Comparison of ENCODE assay signal across 19 cellular contexts in the genomic region with DNA sequence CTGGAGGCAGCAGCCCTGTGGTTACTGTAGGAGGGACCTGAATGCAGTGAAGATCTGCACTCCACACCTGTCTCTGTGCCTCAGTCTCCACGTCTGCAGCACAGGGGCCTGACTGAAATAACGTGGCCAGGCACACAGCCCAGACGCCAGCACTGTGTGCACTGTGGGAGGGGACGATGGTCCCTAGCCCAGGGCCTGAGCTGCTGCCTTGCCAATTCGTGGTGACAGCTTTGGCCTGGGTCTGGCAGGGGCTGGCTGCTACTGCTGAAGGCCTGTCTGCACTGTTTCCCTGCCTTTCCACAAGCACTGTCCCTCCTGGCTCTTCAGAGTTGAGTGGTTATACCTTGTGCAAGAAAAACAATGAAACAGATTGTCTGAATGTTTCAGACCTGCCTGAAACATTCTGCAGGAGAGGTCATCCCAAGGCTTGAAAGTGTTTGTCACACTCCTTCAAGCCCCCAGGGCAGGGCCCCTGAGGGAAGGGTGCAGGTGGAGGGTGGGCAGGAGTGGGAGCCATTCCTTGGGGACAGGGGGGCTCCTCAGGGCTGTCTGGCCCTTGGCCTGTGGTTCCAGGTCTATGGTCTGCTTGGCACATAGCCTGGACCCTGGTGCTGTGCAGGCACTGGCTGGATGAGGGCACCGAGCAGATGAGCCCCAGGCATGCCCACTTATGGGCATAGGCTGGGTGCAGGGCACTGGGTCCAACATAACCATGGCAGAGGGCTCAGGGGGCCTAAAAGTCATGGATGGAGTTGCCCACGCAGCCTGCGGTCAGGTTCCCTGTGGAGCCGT. TPM values are rescaled to one million over a fixed set of nuclear protein-coding genes. Genes with fewer than 3 reads are reported as not detected.
DNase-seq lines count a peak whose midpoint lies in the region; ATAC-seq, FAIRE-seq and TF ChIP-seq lines count a peak whose summit lies in the region.
"Had no signal": no experiment of that assay in that cellular context is flagged by ENCODE, and none has a peak within 500 bp of the region (broad histone marks: within the 10 kb centered on the region; RNA-seq: fewer than 3 reads in every experiment).

No MANE protein-coding gene starts in this region.

- no peaks in the 10 kb centered on the region for H3K9me3 Mint-ChIP-seq in activated CD4-positive, alpha-beta memory T cell treated with anti-CD3 and anti-CD28 coated beads for 36 hours
- H3K9me3 Mint-ChIP-seq in activated CD4-positive, alpha-beta memory T cell treated with anti-CD3 and anti-CD28 coated beads, Interleukin-2, amount 10 ng/mL, durations not matched to agents 7 days and 5 days: no peaks in the 10 kb centered on the region
- H3K9me3 Mint-ChIP-seq in osteocyte (ENCODE audit: unreplicated experiment) (no peaks in the 10 kb centered on the region), CD14-positive monocyte (peaks cover 0 to 2% (median 0%) of the 10 kb centered on the region in 7 donors)
- H3K9me3 Mint-ChIP-seq: activated T-cell treated with anti-CD3 and anti-CD28 coated beads, Interleukin-2, amount 50 U/mL, for 72 hours; natural killer cell treated with Interleukin-12 subunit alpha and Interleukin-12 subunit beta and Interleukin-15 and Interleukin-18, amount 100 ng/mL, for 72 hours had no signal

- no peak for TF ChIP-seq POLR2A in K562 (conservative IDR thresholded peaks at IDR 0.05)

- peaks cover 41% of the 10 kb centered on the region for H3K4me1 Mint-ChIP-seq in activated CD4-positive, alpha-beta memory T cell treated with anti-CD3 and anti-CD28 coated beads for 36 hours (ENCODE audit: low read depth)
- H3K4me1 Mint-ChIP-seq in activated CD4-positive, alpha-beta memory T cell treated with anti-CD3 and anti-CD28 coated beads, Interleukin-2, amount 10 ng/mL, durations not matched to agents 7 days and 5 days: peaks cover 32% of the 10 kb centered on the region
- peaks cover 12% of the 10 kb centered on the region for H3K4me1 Mint-ChIP-seq in osteocyte (ENCODE audit: unreplicated experiment)
- H3K4me1 Mint-ChIP-seq in CD14-positive monocyte: peaks cover 30% of the 10 kb centered on the region

- no peak for TF ChIP-seq RAD21 in K562 (CRISPR knock-in tag; conservative IDR thresholded peaks at IDR 0.05 in 1 of 2, IDR thresholded peaks at IDR 0.05 in 1 of 2)

- no peaks in the 10 kb centered on the region for H3K9me1 ChIP-seq in K562 (ENCODE audit: control insufficient read depth, insufficient read depth, low read length)

- no peaks in the 10 kb centered on the region for H3K36me3 Mint-ChIP-seq in activated CD4-positive, alpha-beta memory T cell treated with anti-CD3 and anti-CD28 coated beads for 36 hours
- peaks cover 10% of the 10 kb centered on the region for H3K36me3 Mint-ChIP-seq in activated CD4-positive, alpha-beta memory T cell treated with anti-CD3 and anti-CD28 coated beads, Interleukin-2, amount 10 ng/mL, durations not matched to agents 7 days and 5 days (ENCODE audit: low read depth)
- peaks cover 24% of the 10 kb centered on the region for H3K36me3 Mint-ChIP-seq in osteocyte (ENCODE audit: unreplicated experiment)
- H3K36me3 Mint-ChIP-seq in CD14-positive monocyte: peaks cover 54 to 78% of the 10 kb centered on the region in 2 donors

- ATAC-seq in K562: no peak
- ATAC-seq: stimulated activated naive CD8-positive, alpha-beta T cell treated with anti-CD3 and anti-CD28 coated beads, Interleukin-15, Interleukin-2, amounts not matched to agents 100 U/mL and 50 U/mL, for 24 hours had no signal

- peak overlapping the region; percentile 45 for H3K27ac Mint-ChIP-seq in activated CD4-positive, alpha-beta memory T cell treated with anti-CD3 and anti-CD28 coated beads for 36 hours
- no peak overlapping the region for H3K27ac Mint-ChIP-seq in activated CD4-positive, alpha-beta memory T cell treated with anti-CD3 and anti-CD28 coated beads, Interleukin-2, amount 10 ng/mL, durations not matched to agents 7 days and 5 days
- H3K27ac Mint-ChIP-seq in osteocyte (ENCODE audit: unreplicated experiment) (peak overlapping the region; percentile 31), CD14-positive monocyte (no peak overlapping the region)

- no peak overlapping the region for H3K4me2 ChIP-seq in K562 (ENCODE audit: insufficient read depth, low read length)

- in situ Hi-C loops in K562 (cut with MboI): no loop called here

- no peaks in the 10 kb centered on the region for H3K9me3 ChIP-seq in HEK293 (ENCODE audit: control insufficient read depth, insufficient read depth, low read depth, low read length)
- no peaks in the 10 kb centered on the region for H3K9me3 ChIP-seq in K562 (replicated peaks; ENCODE audit: control insufficient read depth, insufficient read depth, low read depth, low read length)
- H3K9me3 ChIP-seq: heart left ventricle had no signal

- peak overlapping the region in 1 of 2 experiments; percentile 52; a peak in 1 of 4 replicates for H3K9ac ChIP-seq in K562 (ENCODE audit: insufficient read depth in 1 of 2, low read depth in 2 of 2, low read length in 2 of 2)

- no TSS peak for BruUV-seq in K562 (replicated peaks; lab: Mats Ljungman, UMichigan)

- no peak for TF ChIP-seq EP300 in K562 (IDR thresholded peaks at IDR 0.05; ENCODE audit: low read length)

- H3K4me3 ChIP-seq in HEK293 (ENCODE audit: low read depth, low read length) (no peak overlapping the region), K562 (no peak overlapping the region)
- H3K4me3 ChIP-seq: heart left ventricle had no signal

- no peaks in the 10 kb centered on the region for H4K20me1 ChIP-seq in K562 (replicated peaks; ENCODE audit: control insufficient read depth, insufficient read depth, low read length)

- H3K27ac ChIP-seq in HEK293 (ENCODE audit: extremely low read depth, low read depth, low read length) (no peak overlapping the region), K562 (ENCODE audit: extremely low read depth, low read depth, low read length) (no peak overlapping the region; the same call in 2 of the 3 replicates)
- H3K27ac ChIP-seq: C4-2B had no signal

- no peaks in the 10 kb centered on the region for H3K27me3 ChIP-seq in K562 (ENCODE audit: control insufficient read depth in 2 of 2, insufficient read depth in 2 of 2, low read length in 2 of 2)
- H3K27me3 ChIP-seq: heart left ventricle had no signal

- H3K27me3 Mint-ChIP-seq in activated CD4-positive, alpha-beta memory T cell treated with anti-CD3 and anti-CD28 coated beads for 36 hours: no peaks in the 10 kb centered on the region
- H3K27me3 Mint-ChIP-seq in activated CD4-positive, alpha-beta memory T cell treated with anti-CD3 and anti-CD28 coated beads, Interleukin-2, amount 10 ng/mL, durations not matched to agents 7 days and 5 days: no peaks in the 10 kb centered on the region
- no peaks in the 10 kb centered on the region for H3K27me3 Mint-ChIP-seq in osteocyte (ENCODE audit: unreplicated experiment)
- peaks cover 18 to 45% (median 34%) of the 10 kb centered on the region in 3 donors for H3K27me3 Mint-ChIP-seq in CD14-positive monocyte (ENCODE audit: low read depth in 3 of 3)
- H3K27me3 Mint-ChIP-seq: natural killer cell treated with Interleukin-12 subunit alpha and Interleukin-12 subunit beta and Interleukin-15 and Interleukin-18, amount 100 ng/mL, for 72 hours had no signal

- H3K4me3 Mint-ChIP-seq in activated CD4-positive, alpha-beta memory T cell treated with anti-CD3 and anti-CD28 coated beads for 36 hours: no peak overlapping the region
- no peak overlapping the region for H3K4me3 Mint-ChIP-seq in activated CD4-positive, alpha-beta memory T cell treated with anti-CD3 and anti-CD28 coated beads, Interleukin-2, amount 10 ng/mL, durations not matched to agents 7 days and 5 days
- no peak overlapping the region for H3K4me3 Mint-ChIP-seq in osteocyte (ENCODE audit: unreplicated experiment)
- H3K4me3 Mint-ChIP-seq in CD14-positive monocyte: no peak overlapping the region
- H3K4me3 Mint-ChIP-seq: activated T-cell treated with anti-CD3 and anti-CD28 coated beads, Interleukin-2, amount 50 U/mL, for 72 hours; natural killer cell treated with Interleukin-12 subunit alpha and Interleukin-12 subunit beta and Interleukin-15 and Interleukin-18, amount 100 ng/mL, for 72 hours had no signal

- 89% methylated on average over 9 of the region's 9 CpGs for WGBS in K562 (ENCODE audit: insufficient coverage, low coverage, missing lambda C conversion rate)

- TF ChIP-seq CTCF in HEK293 (tag by site-specific recombination; IDR thresholded peaks at IDR 0.05): no peak
- no peak for TF ChIP-seq CTCF in K562 (IDR thresholded peaks at IDR 0.05 in 2 of 3, conservative IDR thresholded peaks at IDR 0.05 in 1 of 3; ENCODE audit: insufficient read depth in 2 of 3, low read depth in 1 of 3, low read length in 3 of 3)
- no peak for TF ChIP-seq CTCF in osteocyte (IDR thresholded peaks at IDR 0.05)
- no peak for TF ChIP-seq CTCF in CD14-positive monocyte (IDR thresholded peaks at IDR 0.05)

- POLR2A ChIA-PET in activated CD4-positive, alpha-beta memory T cell treated with anti-CD3 and anti-CD28 coated beads for 36 hours (lab: Charles Lee): no interaction called here
- POLR2A ChIA-PET in activated CD4-positive, alpha-beta memory T cell treated with anti-CD3 and anti-CD28 coated beads, Interleukin-2, amount 10 ng/mL, durations not matched to agents 7 days and 5 days (lab: Charles Lee): interaction anchor here (1.0 to 2.5 kb wide), 3 partner anchors 38 to 45 kb away, joined by 4 to 22 read pairs (median 5); a partner anchor contains a TSS
- POLR2A ChIA-PET in HEK293 (lab: Yijun Ruan, JAX) (no interaction called here), K562 (lab: Yijun Ruan, JAX) (interaction anchor here (0.7 to 1.3 kb wide), 3 partner anchors 9 to 16 kb away, joined by 3 to 7 read pairs (median 4); no protein-coding TSS in a partner anchor)

- H3K4me1 ChIP-seq in HEK293 (ENCODE audit: control insufficient read depth, insufficient read depth, low read length) (no peaks in the 10 kb centered on the region), K562 (replicated peaks in 1 of 2; ENCODE audit: control insufficient read depth in 2 of 2, insufficient read depth in 2 of 2, low read length in 2 of 2) (peaks cover 0 to 6% of the 10 kb centered on the region in 2 experiments; a peak in 2 of 5 replicates)

- FAIRE-seq in K562 (lab: Jason Lieb, UNC): no peak

- intact Hi-C loops in activated CD4-positive, alpha-beta memory T cell treated with anti-CD3 and anti-CD28 coated beads for 36 hours (cut with micrococcal nuclease): no loop called here
- intact Hi-C loops in K562 (cut with micrococcal nuclease) (no loop called here), CD14-positive monocyte (cut with micrococcal nuclease) (no loop called here)

- no peaks in the 10 kb centered on the region for H3K79me2 ChIP-seq in K562 (ENCODE audit: control insufficient read depth, insufficient read depth, low read length)

- no peak overlapping the region for H2AFZ ChIP-seq in K562 (ENCODE audit: low read depth, low read length)

- DNase-seq in activated CD4-positive, alpha-beta memory T cell treated with anti-CD3 and anti-CD28 coated beads for 36 hours: no peak
- no peak for DNase-seq in activated CD4-positive, alpha-beta memory T cell treated with anti-CD3 and anti-CD28 coated beads, Interleukin-2, amount 10 ng/mL, durations not matched to agents 7 days and 5 days
- DNase-seq in K562 (ENCODE audit: extremely low read depth in 1 of 4, low spot score in 3 of 4) (no peak), osteocyte (ENCODE audit: extremely low spot score, unreplicated experiment) (no peak), ecto neural progenitor cell (ENCODE audit: low spot score) (no peak), NCI-H1048 (lab: John Stamatoyannopoulos, UW) (no peak), CD14-positive monocyte (ENCODE audit: low spot score) (no peak)
- DNase-seq: activated T-cell treated with anti-CD3 and anti-CD28 coated beads, Interleukin-2, amount 50 U/mL, for 72 hours; DMS79; effector CD4-positive, alpha-beta T cell; heart left ventricle; NCI-H187; NK-92 treated with Interleukin-12 subunit alpha and Interleukin-12 subunit beta, amount 100 ng/mL, for 24 hours; SHP77 treated with DMSO at 0.1 percent for 48 hours; stimulated activated naive CD8-positive, alpha-beta T cell treated with anti-CD3 and anti-CD28 coated beads, Interleukin-15, Interleukin-2, amounts not matched to agents 100 U/mL and 50 U/mL, for 24 hours; T-helper 9 cell had no signal

- H3K36me3 ChIP-seq in HEK293 (ENCODE audit: control insufficient read depth in 2 of 2, insufficient read depth in 1 of 2, low read length in 2 of 2) (peaks cover 3 to 61% of the 10 kb centered on the region in 2 experiments; a peak in 2 of 3 replicates), K562 (ENCODE audit: control insufficient read depth, insufficient read depth, low read length) (peaks cover 79% of the 10 kb centered on the region)

- CTCF ChIA-PET in activated CD4-positive, alpha-beta memory T cell treated with anti-CD3 and anti-CD28 coated beads for 36 hours (lab: Charles Lee): interaction anchor here (1.9 kb wide), 1 partner anchor 15 kb away, joined by 9 read pairs; no protein-coding TSS in a partner anchor
- CTCF ChIA-PET in activated CD4-positive, alpha-beta memory T cell treated with anti-CD3 and anti-CD28 coated beads, Interleukin-2, amount 10 ng/mL, durations not matched to agents 7 days and 5 days (lab: Charles Lee): interaction anchor here (0.6 to 3.3 kb wide), 2 partner anchors 10 to 15 kb away, joined by 3 to 9 read pairs; no protein-coding TSS in a partner anchor
- CTCF ChIA-PET in HEK293 (lab: Yijun Ruan, JAX) (interaction anchor here (0.7 to 2.6 kb wide), 3 partner anchors 15 to 75 kb away, joined by 3 to 10 read pairs (median 4); no protein-coding TSS in a partner anchor), K562 (lab: Yijun Ruan, JAX; ENCODE audit: low intra/inter-chr PET ratio) (no interaction called here)

RNA-seq across cellular contexts. Expression of a gene that starts 38.7 kb away (rescaled TPM):
- 10 to 100 TPM; 71.3 to 81.6 TPM for total RNA-seq in activated CD4-positive, alpha-beta memory T cell treated with anti-CD3 and anti-CD28 coated beads for 36 hours
- total RNA-seq in activated CD4-positive, alpha-beta memory T cell treated with anti-CD3 and anti-CD28 coated beads, Interleukin-2, amount 10 ng/mL, durations not matched to agents 7 days and 5 days: 100 to 1,000 TPM; 150 to 160 TPM
- 854 and 2,497 TPM in 2 replicates for total RNA-seq in K562 (2011; cell fraction: chromatin; rRNA removed; ENCODE audit: low replicate concordance)
- 1,644 and 1,749 TPM in 2 replicates for total RNA-seq in K562 (2011; cell fraction: nucleolus; rRNA removed)
- total RNA-seq in K562 (2011; cell fraction: nucleoplasm; rRNA removed): 955 and 1,119 TPM in 2 replicates
- 84.9 and 95.7 TPM in 2 replicates for total RNA-seq in K562 (2014; rRNA removed)
- 47.0 and 56.0 TPM in 2 replicates for total RNA-seq in K562 (2014; rRNA removed; fragmentation: Illumina TruSeq; extraction: Trizol)
- total RNA-seq in K562 (2015; rRNA removed; fragmentation: Illumina TruSeq; extraction: Trizol): 76.0 and 82.3 TPM in 2 replicates
- 114 and 121 TPM in 2 replicates for total RNA-seq in K562 (2021)
- polyA plus RNA-seq in K562 (2011; rRNA removed): 75.7 and 124 TPM in 2 replicates
- polyA plus RNA-seq in K562 (2011; cell fraction: cytosol; rRNA removed): 68.3 and 70.8 TPM in 2 replicates
- 163 and 213 TPM in 2 replicates for polyA plus RNA-seq in K562 (2011; cell fraction: nucleus; rRNA removed)
- 63.2 and 82.8 TPM in 2 replicates for polyA plus RNA-seq in K562 (2012)
- polyA plus RNA-seq in K562 (2014; fragmentation: Illumina TruSeq; extraction: Trizol): 56.3 and 63.5 TPM in 2 replicates
- 10 to 100 TPM; 19.9 to 28.4 TPM for polyA plus RNA-seq in K562 (2014; fragmentation: Nextera tagmentation; extraction: Ambion mirVana)
- 44.5 and 59.5 TPM in 2 replicates for polyA plus RNA-seq in K562 (2014; rRNA removed)
- 187 and 204 TPM in 2 replicates for polyA minus RNA-seq in K562 (2011; rRNA and poly(A)+ RNA removed)
- polyA minus RNA-seq in K562 (2011; cell fraction: cytosol; rRNA and poly(A)+ RNA removed): 172 and 211 TPM in 2 replicates
- 282 and 354 TPM in 2 replicates for polyA minus RNA-seq in K562 (2011; cell fraction: nucleus; rRNA and poly(A)+ RNA removed)
- total RNA-seq in osteocyte: 75.4 and 96.9 TPM in 2 replicates
- polyA plus RNA-seq in CD14-positive monocyte: 10 to 100 TPM; 19.8 to 21.2 TPM

Comparison
In these comparisons a context has a peak if more than half of its experiments do, and no peak if none do; other contexts are left out.
1. H3K27ac Mint-ChIP-seq: peak in activated CD4-positive, alpha-beta memory T cell treated with anti-CD3 and anti-CD28 coated beads for 36 hours (single experiment) and osteocyte (single experiment); none in activated CD4-positive, alpha-beta memory T cell treated with anti-CD3 and anti-CD28 coated beads, Interleukin-2, amount 10 ng/mL, durations not matched to agents 7 days and 5 days (single experiment) and CD14-positive monocyte (0 of 7).
2. POLR2A ChIA-PET loops: an anchor here in activated CD4-positive, alpha-beta memory T cell treated with anti-CD3 and anti-CD28 coated beads, Interleukin-2, amount 10 ng/mL, durations not matched to agents 7 days and 5 days (1.0 to 2.5 kb wide) and K562 (0.7 to 1.3 kb wide); none called in activated CD4-positive, alpha-beta memory T cell treated with anti-CD3 and anti-CD28 coated beads for 36 hours and HEK293.